Comparison of ENCODE assay signal across 11 cellular contexts in the genomic region with DNA sequence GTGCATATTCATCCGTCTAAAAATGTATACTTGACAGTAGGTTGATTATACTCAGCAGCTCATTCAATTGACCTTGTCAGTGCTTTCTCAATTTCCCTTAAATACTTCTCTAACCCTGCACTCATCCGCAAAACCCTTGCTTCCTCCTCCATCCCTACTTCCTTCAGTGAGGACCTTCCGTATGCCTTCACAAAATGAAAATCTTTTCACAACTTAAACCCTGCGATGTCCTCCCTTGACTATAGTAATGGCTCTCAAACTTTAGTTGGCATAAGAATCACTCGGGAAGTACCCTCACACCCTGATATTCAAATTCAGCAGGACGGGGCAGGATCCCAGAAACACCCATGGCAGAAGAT. TPM values are rescaled to one million over a fixed set of nuclear protein-coding genes. Genes with fewer than 3 reads are reported as not detected.
A peak's percentile ranks its signal among the peaks of the same experiment; 100 is the strongest.
DNase-seq lines count a peak whose midpoint lies in the region; ATAC-seq and TF ChIP-seq lines count a peak whose summit lies in the region.
"Had no signal": no experiment of that assay in that cellular context is flagged by ENCODE, and none has a peak within 500 bp of the region (broad histone marks: within the 10 kb centered on the region; RNA-seq: fewer than 3 reads in every experiment).

No MANE protein-coding gene starts in this region.

- TF ChIP-seq CTCF in CD14-positive monocyte (IDR thresholded peaks at IDR 0.05) (no peak), WTC11 (IDR thresholded peaks at IDR 0.05) (no peak)

- H3K4me1 Mint-ChIP-seq in CD14-positive monocyte, result peaks cover 85% of the 10 kb centered on the region
- H3K4me1 Mint-ChIP-seq in WTC11, result peaks cover 59% of the 10 kb centered on the region
- peaks cover 29 to 36% (median 32%) of the 10 kb centered on the region in 3 donors for H3K4me1 Mint-ChIP-seq in naive B cell

- H3K4me3 Mint-ChIP-seq in CD14-positive monocyte (peak overlapping the region; percentile 76 to 88), WTC11 (no peak overlapping the region), naive B cell (peak overlapping the region in 6 of 8 donors; percentile 0 to 77 (median 46))

- POLR2A ChIA-PET in WTC11 (lab: Charles Lee), result no interaction called here
- POLR2A ChIA-PET in HEK293T (lab: Yijun Ruan, JAX), result no interaction called here

- intact Hi-C loops in CD14-positive monocyte (cut with micrococcal nuclease), result loop anchor here (5.0 to 10.0 kb wide), 2 partner anchors 35 to 1388 kb away; a partner anchor contains a TSS

- H3K36me3 Mint-ChIP-seq in CD14-positive monocyte (peaks cover 0 to 6% of the 10 kb centered on the region in 2 donors), WTC11 (no peaks in the 10 kb centered on the region), naive B cell (no peaks in the 10 kb centered on the region)

- H3K27ac Mint-ChIP-seq in CD14-positive monocyte (peak overlapping the region; percentile 90 to 97 (median 95)), WTC11 (0 out of 2 replicates have a peak overlapping the region, but pooled peaks have one; percentile 2), naive B cell (peak overlapping the region in 4 of 6 donors; percentile 3 to 78 (median 58))

- CTCF ChIA-PET in WTC11 (lab: Charles Lee) (no interaction called here), HEK293T (lab: Yijun Ruan, JAX) (no interaction called here)

- H3K27me3 Mint-ChIP-seq in CD14-positive monocyte (ENCODE audit: low read depth in 3 of 3) (peaks cover 0 to 1% (median 1%) of the 10 kb centered on the region in 3 donors), WTC11 (ENCODE audit: low read depth) (no peaks in the 10 kb centered on the region; the same call in 1 of the 2 replicates), naive B cell (peaks cover 0 to 5% (median 0%) of the 10 kb centered on the region in 3 donors)

- no peaks in the 10 kb centered on the region for H3K9me3 Mint-ChIP-seq in CD14-positive monocyte
- no peaks in the 10 kb centered on the region for H3K9me3 Mint-ChIP-seq in WTC11
- H3K9me3 Mint-ChIP-seq in naive B cell, result no peaks in the 10 kb centered on the region

- ATAC-seq in WTC11 (no peak), naive B cell (ENCODE audit: low read depth in 2 of 2) (no peak)
- ATAC-seq: foreskin keratinocyte had no signal

- DNase-seq in CD14-positive monocyte (ENCODE audit: low spot score) (no peak), GF-D8 (lab: John Stamatoyannopoulos, UW) (peak; percentile 39), WTC11 (ENCODE audit: low spot score) (no peak), naive B cell (no peak), iPS-NIHi7 (ENCODE audit: extremely low spot score) (no peak), NCI-H146 (lab: John Stamatoyannopoulos, UW) (no peak), HEK293T (ENCODE audit: extremely low spot score) (no peak)
- DNase-seq: effector CD4-positive, alpha-beta T cell; foreskin keratinocyte; NCI-H2107; stimulated activated CD4-positive, alpha-beta T cell treated with anti-CD3 and anti-CD28 coated beads, Interleukin-4, amount 100 ng/mL, for 4 hours had no signal

TF ChIP-seq in WTC11, 78 proteins besides CTCF, POLR2A, EP300 and RAD21 (continues in another document):
- TF ChIP-seq, protein P1, sequence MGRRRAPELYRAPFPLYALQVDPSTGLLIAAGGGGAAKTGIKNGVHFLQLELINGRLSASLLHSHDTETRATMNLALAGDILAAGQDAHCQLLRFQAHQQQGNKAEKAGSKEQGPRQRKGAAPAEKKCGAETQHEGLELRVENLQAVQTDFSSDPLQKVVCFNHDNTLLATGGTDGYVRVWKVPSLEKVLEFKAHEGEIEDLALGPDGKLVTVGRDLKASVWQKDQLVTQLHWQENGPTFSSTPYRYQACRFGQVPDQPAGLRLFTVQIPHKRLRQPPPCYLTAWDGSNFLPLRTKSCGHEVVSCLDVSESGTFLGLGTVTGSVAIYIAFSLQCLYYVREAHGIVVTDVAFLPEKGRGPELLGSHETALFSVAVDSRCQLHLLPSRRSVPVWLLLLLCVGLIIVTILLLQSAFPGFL (CRISPR knock-in tag; IDR thresholded peaks at IDR 0.05; ENCODE audit: borderline replicate concordance), result no peak
- TF ChIP-seq ZNF121 (CRISPR knock-in tag; IDR thresholded peaks at IDR 0.05) (no peak), RELA (CRISPR knock-in tag; IDR thresholded peaks at IDR 0.05; ENCODE audit: borderline replicate concordance) (no peak), RORB (CRISPR knock-in tag; IDR thresholded peaks at IDR 0.05) (no peak), ZNF317 (CRISPR knock-in tag; IDR thresholded peaks at IDR 0.05; ENCODE audit: borderline replicate concordance, low read depth) (no peak), TEAD4 (CRISPR knock-in tag; IDR thresholded peaks at IDR 0.05) (no peak)
- TF ChIP-seq, protein P2, sequence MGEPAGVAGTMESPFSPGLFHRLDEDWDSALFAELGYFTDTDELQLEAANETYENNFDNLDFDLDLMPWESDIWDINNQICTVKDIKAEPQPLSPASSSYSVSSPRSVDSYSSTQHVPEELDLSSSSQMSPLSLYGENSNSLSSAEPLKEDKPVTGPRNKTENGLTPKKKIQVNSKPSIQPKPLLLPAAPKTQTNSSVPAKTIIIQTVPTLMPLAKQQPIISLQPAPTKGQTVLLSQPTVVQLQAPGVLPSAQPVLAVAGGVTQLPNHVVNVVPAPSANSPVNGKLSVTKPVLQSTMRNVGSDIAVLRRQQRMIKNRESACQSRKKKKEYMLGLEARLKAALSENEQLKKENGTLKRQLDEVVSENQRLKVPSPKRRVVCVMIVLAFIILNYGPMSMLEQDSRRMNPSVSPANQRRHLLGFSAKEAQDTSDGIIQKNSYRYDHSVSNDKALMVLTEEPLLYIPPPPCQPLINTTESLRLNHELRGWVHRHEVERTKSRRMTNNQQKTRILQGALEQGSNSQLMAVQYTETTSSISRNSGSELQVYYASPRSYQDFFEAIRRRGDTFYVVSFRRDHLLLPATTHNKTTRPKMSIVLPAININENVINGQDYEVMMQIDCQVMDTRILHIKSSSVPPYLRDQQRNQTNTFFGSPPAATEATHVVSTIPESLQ (CRISPR knock-in tag; IDR thresholded peaks at IDR 0.05), result no peak
- TF ChIP-seq, protein P3, sequence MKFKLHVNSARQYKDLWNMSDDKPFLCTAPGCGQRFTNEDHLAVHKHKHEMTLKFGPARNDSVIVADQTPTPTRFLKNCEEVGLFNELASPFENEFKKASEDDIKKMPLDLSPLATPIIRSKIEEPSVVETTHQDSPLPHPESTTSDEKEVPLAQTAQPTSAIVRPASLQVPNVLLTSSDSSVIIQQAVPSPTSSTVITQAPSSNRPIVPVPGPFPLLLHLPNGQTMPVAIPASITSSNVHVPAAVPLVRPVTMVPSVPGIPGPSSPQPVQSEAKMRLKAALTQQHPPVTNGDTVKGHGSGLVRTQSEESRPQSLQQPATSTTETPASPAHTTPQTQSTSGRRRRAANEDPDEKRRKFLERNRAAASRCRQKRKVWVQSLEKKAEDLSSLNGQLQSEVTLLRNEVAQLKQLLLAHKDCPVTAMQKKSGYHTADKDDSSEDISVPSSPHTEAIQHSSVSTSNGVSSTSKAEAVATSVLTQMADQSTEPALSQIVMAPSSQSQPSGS (CRISPR knock-in tag; IDR thresholded peaks at IDR 0.05; ENCODE audit: borderline replicate concordance, low read depth), result no peak

TF ChIP-seq in HEK293T, 16 proteins besides CTCF, POLR2A, EP300 and RAD21:
- TF ChIP-seq L3MBTL2 (conservative IDR thresholded peaks at IDR 0.05) (no peak), HDGF (IDR thresholded peaks at IDR 0.05; ENCODE audit: borderline replicate concordance) (no peak), CTBP1 (IDR thresholded peaks at IDR 0.05; ENCODE audit: borderline replicate concordance) (no peak), NFRKB (IDR thresholded peaks at IDR 0.05) (no peak), ELF4 (IDR thresholded peaks at IDR 0.05) (no peak), FOXM1 (IDR thresholded peaks at IDR 0.05; ENCODE audit: borderline replicate concordance) (no peak), TARDBP (IDR thresholded peaks at IDR 0.05) (no peak), SUZ12 (IDR thresholded peaks at IDR 0.05) (no peak), FOXA1 (IDR thresholded peaks at IDR 0.05) (no peak), ARNT (IDR thresholded peaks at IDR 0.05) (no peak), BHLHE40 (IDR thresholded peaks at IDR 0.05; ENCODE audit: borderline replicate concordance) (no peak), FOXK2 (IDR thresholded peaks at IDR 0.05) (no peak), LEF1 (IDR thresholded peaks at IDR 0.05; ENCODE audit: borderline replicate concordance) (no peak), SP1 (IDR thresholded peaks at IDR 0.05) (no peak), ZNF384 (IDR thresholded peaks at IDR 0.05) (no peak)
- TF ChIP-seq, protein P4, sequence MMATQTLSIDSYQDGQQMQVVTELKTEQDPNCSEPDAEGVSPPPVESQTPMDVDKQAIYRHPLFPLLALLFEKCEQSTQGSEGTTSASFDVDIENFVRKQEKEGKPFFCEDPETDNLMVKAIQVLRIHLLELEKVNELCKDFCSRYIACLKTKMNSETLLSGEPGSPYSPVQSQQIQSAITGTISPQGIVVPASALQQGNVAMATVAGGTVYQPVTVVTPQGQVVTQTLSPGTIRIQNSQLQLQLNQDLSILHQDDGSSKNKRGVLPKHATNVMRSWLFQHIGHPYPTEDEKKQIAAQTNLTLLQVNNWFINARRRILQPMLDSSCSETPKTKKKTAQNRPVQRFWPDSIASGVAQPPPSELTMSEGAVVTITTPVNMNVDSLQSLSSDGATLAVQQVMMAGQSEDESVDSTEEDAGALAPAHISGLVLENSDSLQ (IDR thresholded peaks at IDR 0.05), result no peak

RNA-seq across cellular contexts. Expression of a gene that starts 5.2 kb away (rescaled TPM):
- polyA plus RNA-seq in CD14-positive monocyte, result 1 to 10 TPM; 6.8 to 8.1 TPM
- 16.3 to 22.9 TPM (median 16.5 TPM) in 3 replicates for total RNA-seq in WTC11 (2021)
- 1 to 10 TPM in 2 of 6 donors, under 1 TPM in 4; 0.14 to 1.4 (median 0.86) TPM for polyA plus RNA-seq in naive B cell (ENCODE audit: low read depth in 6 of 6)

Comparison
In these comparisons a context has a peak if more than half of its experiments do, and no peak if none do; other contexts are left out.
1. H3K27ac Mint-ChIP-seq: peak in every context shown above with its lines; median percentile 95 in CD14-positive monocyte; 58 in naive B cell; 2 in WTC11.